ENCODE assay signal across 7 cellular contexts in genomic region chr10:121213436-121213835, GRCh38.
"Had no signal": no experiment of that assay in that cellular context is flagged by ENCODE, and none has a peak within 500 bp of the region (broad histone marks: within the 10 kb centered on the region; RNA-seq: fewer than 3 reads in every experiment).

No MANE protein-coding gene starts in this region.

- H3K27ac ChIP-seq: HL-60 had no signal

- H3K4me1 ChIP-seq: HAP-1 had no signal

- H2AFZ ChIP-seq: GM23338 had no signal

- ATAC-seq: GM23338, HCT116 had no signal

- H3K4me3 ChIP-seq: GM23338, HAP-1 had no signal

- H3K4me2 ChIP-seq: GM23338 had no signal

- H3K9me3 ChIP-seq: HAP-1 had no signal

- DNase-seq: H7, Kasumi-1, KG1 had no signal

- H3K36me3 ChIP-seq: HAP-1 had no signal
